ENCODE assay signal across 8 cellular contexts in genomic region chr3:52534281-52535183, GRCh38. TPM values are rescaled to one million over a fixed set of nuclear protein-coding genes. Genes with fewer than 3 reads are reported as not detected.
DNase-seq lines count a peak whose midpoint lies in the region; ATAC-seq and TF ChIP-seq lines count a peak whose summit lies in the region.

No MANE protein-coding gene starts in this region.

- intact Hi-C loops in spleen (cut with DNase I; ENCODE audit: low total_unique reads) = no loop called here

- ATAC-seq in HG02798 (IDR thresholded peaks at IDR 0.05; ENCODE audit: poor library complexity, unreplicated experiment) = no peak

- peaks cover 62% of the 10 kb centered on the region for H3K4me1 ChIP-seq in hepatocyte (ENCODE audit: insufficient read depth)
- H3K4me1 ChIP-seq in spleen = peaks cover 30 to 91% (median 64%) of the 10 kb centered on the region in 6 donors

- H3K4me3 ChIP-seq in NB4 (ENCODE audit: low read depth, low read length) (peak overlapping the region; percentile 43), hepatocyte (peak overlapping the region; percentile 82), spleen (peak overlapping the region; percentile 23 to 90 (median 42))

- no peaks in the 10 kb centered on the region for H3K27me3 ChIP-seq in hepatocyte
- H3K27me3 ChIP-seq in spleen (replicated peaks in 1 of 7) = peaks cover 0 to 27% (median 5%) of the 10 kb centered on the region in 7 donors

- 53% methylated on average over 54 of the region's 57 CpGs for WGBS in hepatocyte (ENCODE audit: low lambda C conversion rate, missing lambda C conversion rate)
- WGBS in spleen, 5 donors = 75 to 79% (median 77%) methylated on average over 50 to 57 of the region's 57 CpGs

- DNase-seq in DMS53 (lab: John Stamatoyannopoulos, UW) = peak; percentile 80
- DNase-seq in NB4 (ENCODE audit: low read depth) = peak; percentile 59
- DNase-seq in amniotic epithelial cell (ENCODE audit: low read depth) = peak; percentile 36
- DNase-seq in hepatocyte (ENCODE audit: low spot score) = peak; percentile 55
- peak; percentile 77 for DNase-seq in spleen
- no peak for DNase-seq in middle frontal gyrus (ENCODE audit: extremely low spot score, low spot score)
- no peak for DNase-seq in iPS-NIHi7 (ENCODE audit: extremely low spot score)

- H3K9me2 ChIP-seq in hepatocyte (replicated peaks; ENCODE audit: insufficient read depth) = no peaks in the 10 kb centered on the region

- H4K20me1 ChIP-seq in hepatocyte (ENCODE audit: insufficient read depth, poor library complexity, severe bottlenecking) = peaks cover 27% of the 10 kb centered on the region

- peak overlapping the region; percentile 77 for H2AFZ ChIP-seq in hepatocyte

- H3K27ac ChIP-seq in hepatocyte (peak overlapping the region; percentile 91), spleen (peak overlapping the region in 6 of 8 donors; percentile 33 to 83 (median 64))

- peaks cover 77% of the 10 kb centered on the region for H3K79me2 ChIP-seq in hepatocyte

- no peak for TF ChIP-seq CTCF in NB4 (IDR thresholded peaks at IDR 0.05; ENCODE audit: low read depth, low read length)
- no peak for TF ChIP-seq CTCF in hepatocyte (IDR thresholded peaks at IDR 0.05; ENCODE audit: poor library complexity)
- no peak for TF ChIP-seq CTCF in spleen (IDR thresholded peaks at IDR 0.05 in 8 of 11, conservative IDR thresholded peaks at IDR 0.05 in 3 of 11)

- H3K36me3 ChIP-seq in hepatocyte (replicated peaks; ENCODE audit: insufficient read depth, low read depth) (no peaks in the 10 kb centered on the region), spleen (peaks cover 0 to 3% (median 0%) of the 10 kb centered on the region in 6 donors)

- H3K9me3 ChIP-seq in hepatocyte (ENCODE audit: low read depth) (no peaks in the 10 kb centered on the region), spleen (no peaks in the 10 kb centered on the region)

- peak overlapping the region; percentile 84 for H3K4me2 ChIP-seq in hepatocyte

- TF ChIP-seq POLR2A in NB4 (IDR thresholded peaks at IDR 0.05; ENCODE audit: extremely low read depth, insufficient read length) (no peak), spleen (IDR thresholded peaks at IDR 0.05) (no peak)

RNA-seq across cellular contexts. Expression of gene NT5DC2, which starts 0.9 kb away (rescaled TPM):
- 167 and 172 TPM in 2 replicates for total RNA-seq in hepatocyte
- polyA plus RNA-seq in hepatocyte = 166 and 177 TPM in 2 replicates
- 10 to 100 TPM in 6 of 7 donors, 1 to 10 TPM in 1; 9.3 to 26.0 (median 12.0) TPM for total RNA-seq in spleen
- polyA plus RNA-seq in spleen = 10 to 100 TPM in 1 of 3 donors, 1 to 10 TPM in 2; 7.8 to 11.8 (median 7.9) TPM

RNA-seq across cellular contexts. Expression of gene UQCC5, which starts 1.9 kb away (rescaled TPM):
- total RNA-seq in hepatocyte (0.12 and 0.83 TPM in 2 replicates), spleen (10 to 100 TPM in 3 of 7 donors, 1 to 10 TPM in 4; 2.7 to 12.8 (median 7.6) TPM)
- polyA plus RNA-seq in hepatocyte (51.7 and 59.4 TPM in 2 replicates), spleen (10 to 100 TPM; 24.8 to 41.5 (median 26.1) TPM)

RNA-seq across cellular contexts. Expression of gene STAB1, which starts 39.4 kb away (rescaled TPM):
- total RNA-seq in hepatocyte = 4.0 and 4.6 TPM in 2 replicates
- polyA plus RNA-seq in hepatocyte = 3.0 and 4.0 TPM in 2 replicates
- 1,000 to 10,000 TPM in 1 of 7 donors, 100 to 1,000 TPM in 6; 351 to 1,070 (median 406) TPM for total RNA-seq in spleen
- polyA plus RNA-seq in spleen = 1,000 to 10,000 TPM in 2 of 3 donors, 100 to 1,000 TPM in 1; 287 to 1,994 (median 1,275) TPM

Comparison
In these comparisons a context has a peak if more than half of its experiments do, and no peak if none do; other contexts are left out.
1. DNase-seq: peak in DMS53 (single experiment), NB4 (single experiment), amniotic epithelial cell (single experiment), hepatocyte (single experiment) and spleen (single experiment); none in middle frontal gyrus (single experiment) and iPS-NIHi7 (single experiment).
2. RNA of gene STAB1, which starts 39.4 kb away (total RNA-seq): 351 to 1,070 TPM in spleen; 4.0 to 4.6 TPM in hepatocyte; every median in the first group is over 10 times any median in the second.
3. Peak in every context shown above with its lines, with median percentiles within 50 percentile points of each other: H3K4me3 ChIP-seq.